Comparison of ENCODE assay signal across 1 cellular context in genomic region chr2:39737661-39738060, GRCh38.
TF ChIP-seq lines count a peak whose summit lies in the region.

No MANE protein-coding gene starts in this region.

TF ChIP-seq in H1, 55 proteins besides CTCF, POLR2A, EP300 and RAD21 (continued from another document):
- no peak for TF ChIP-seq CHD7 (IDR thresholded peaks at IDR 0.05; ENCODE audit: insufficient replicate concordance, low read length)
- no peak for TF ChIP-seq SIN3A (conservative IDR thresholded peaks at IDR 0.05 in 1 of 2, IDR thresholded peaks at IDR 0.05 in 1 of 2; ENCODE audit: low read depth in 1 of 2, low read length in 2 of 2)
- 0 out of 2 replicates have a peak, but pooled peaks have one; percentile 11 for TF ChIP-seq EGR1 (IDR thresholded peaks at IDR 0.05; ENCODE audit: borderline replicate concordance, low read depth, low read length)
- no peak for TF ChIP-seq PHF8 (conservative IDR thresholded peaks at IDR 0.05; ENCODE audit: low read depth, low read length)
- no peak for TF ChIP-seq KDM5A (IDR thresholded peaks at IDR 0.05; ENCODE audit: low read length)
- TF ChIP-seq ASH2L (IDR thresholded peaks at IDR 0.05; ENCODE audit: low read length), result peak; percentile 30
